In genomic region chr2:10721344-10722251, GRCh38 we compare ENCODE assay signal across 8 cellular contexts. TPM values are rescaled to one million over a fixed set of nuclear protein-coding genes. Genes with fewer than 3 reads are reported as not detected.
A peak's percentile ranks its signal among the peaks of the same experiment; 100 is the strongest.
DNase-seq lines count a peak whose midpoint lies in the region; ATAC-seq and TF ChIP-seq lines count a peak whose summit lies in the region.

Gene ATP6V1C2 (plus strand): TSS chr2:10721630. CDS start chr2:10722850, 1,220 bp downstream.

- H3K9ac ChIP-seq in KMS-11: no peak within 1 kb of the TSS

- peak within 1 kb of the TSS; percentile 60 for H3K4me3 ChIP-seq in KMS-11 (IDR thresholded peaks at IDR 0.05; ENCODE audit: insufficient read depth, low read depth, low read length)
- peak within 1 kb of the TSS; percentile 31 for H3K4me3 ChIP-seq in astrocyte of the cerebellum (ENCODE audit: low read depth, low read length)
- peak within 1 kb of the TSS; percentile 27 for H3K4me3 ChIP-seq in thymus (ENCODE audit: low read length)

- H3K36me3 ChIP-seq in KMS-11 (ENCODE audit: insufficient read depth) (no peaks in the 10 kb centered on the region), thymus (ENCODE audit: control insufficient read depth, insufficient read depth) (no peaks in the 10 kb centered on the region)

- intact Hi-C loops in left colon (cut with DNase I, micrococcal nuclease): no loop called here

- WGBS in thymus: 2% methylated on average over 109 of the region's 109 CpGs

- no peak for TF ChIP-seq CTCF in KMS-11 (conservative IDR thresholded peaks at IDR 0.05; ENCODE audit: low read depth, low read length)
- no peak for TF ChIP-seq CTCF in astrocyte of the cerebellum (IDR thresholded peaks at IDR 0.05; ENCODE audit: low read depth, low read length, missing control alignments)

- H3K27ac ChIP-seq in KMS-11 (no peak within 1 kb of the TSS), thymus (ENCODE audit: low read depth) (no peak within 1 kb of the TSS)

- no peaks in the 10 kb centered on the region for H4K20me1 ChIP-seq in KMS-11 (ENCODE audit: insufficient read depth)

- peak; percentile 62 for DNase-seq in DMS 273 (lab: John Stamatoyannopoulos, UW; ENCODE audit: unreplicated experiment)
- no peak for DNase-seq in DMS 273 treated with DMSO at 0.1 percent for 48 hours (lab: John Stamatoyannopoulos, UW)
- DNase-seq in astrocyte of the cerebellum (ENCODE audit: low read depth): no peak
- DNase-seq in left colon: peak; percentile 65 to 84
- DNase-seq in NCI-H1048 (lab: John Stamatoyannopoulos, UW): no peak

- peaks cover 2% of the 10 kb centered on the region for H3K9me3 ChIP-seq in thymus (ENCODE audit: control insufficient read depth)

- peaks cover 18% of the 10 kb centered on the region for H3K27me3 ChIP-seq in KMS-11 (ENCODE audit: insufficient read depth, low read depth)
- H3K27me3 ChIP-seq in thymus (ENCODE audit: control insufficient read depth, insufficient read depth): peaks cover 33% of the 10 kb centered on the region

- H3K4me1 ChIP-seq in KMS-11 (ENCODE audit: low read depth, poor library complexity, severe bottlenecking) (peaks cover 6% of the 10 kb centered on the region), thymus (ENCODE audit: control insufficient read depth, insufficient read depth, low read length) (no peaks in the 10 kb centered on the region)

- in situ Hi-C loops in astrocyte of the cerebellum (cut with HindIII; ENCODE audit: low sequenced_read_pairs): no loop called here

- peak within 1 kb of the TSS; percentile 78 for H3K4me2 ChIP-seq in KMS-11

- no peaks in the 10 kb centered on the region for H3K79me2 ChIP-seq in KMS-11 (ENCODE audit: insufficient read depth, low read depth)

- H2AFZ ChIP-seq in KMS-11 (ENCODE audit: low read depth): peak within 1 kb of the TSS; percentile 96

- ATAC-seq in GM19463 (IDR thresholded peaks at IDR 0.05; ENCODE audit: unreplicated experiment) (peak; percentile 89), left colon (peak; percentile 97)

RNA-seq across cellular contexts. Expression of gene ATP6V1C2, which starts in this region (rescaled TPM):
- total RNA-seq in left colon: 1 to 10 TPM; 1.5 to 1.7 TPM
- polyA plus RNA-seq in thymus: 10.6 TPM

Comparison
In these comparisons a context has a peak if more than half of its experiments do, and no peak if none do; other contexts are left out.
1. DNase-seq: peak in DMS 273 (single experiment) and left colon (2 of 2); none in DMS 273 treated with DMSO at 0.1 percent for 48 hours (single experiment), astrocyte of the cerebellum (single experiment) and NCI-H1048 (single experiment).
2. Peak in every context shown above with its lines, with median percentiles within 50 percentile points of each other: H3K4me3 ChIP-seq.